11 cellular contexts compared by ENCODE assay signal in genomic region chr11:60872952-60873524, GRCh38. TPM values are rescaled to one million over a fixed set of nuclear protein-coding genes. Genes with fewer than 3 reads are reported as not detected.
DNase-seq lines count a peak whose midpoint lies in the region; ATAC-seq and TF ChIP-seq lines count a peak whose summit lies in the region.
"Had no signal": no experiment of that assay in that cellular context is flagged by ENCODE, and none has a peak within 500 bp of the region (broad histone marks: within the 10 kb centered on the region; RNA-seq: fewer than 3 reads in every experiment).

No MANE protein-coding gene starts in this region.

- H3K9me3 ChIP-seq in osteoblast (ENCODE audit: low read depth, low read length), result no peaks in the 10 kb centered on the region

- H3K27ac ChIP-seq in osteoblast (ENCODE audit: low read depth, low read length), result peak overlapping the region; percentile 38

- peak overlapping the region; percentile 25 for H3K4me2 ChIP-seq in osteoblast (ENCODE audit: insufficient read depth, low read length)

- H3K4me3 ChIP-seq in NB4 (ENCODE audit: low read depth, low read length) (no peak overlapping the region), osteoblast (ENCODE audit: insufficient read depth, low read length) (no peak overlapping the region)

- no peak overlapping the region for H2AFZ ChIP-seq in osteoblast (ENCODE audit: low read length)

- H3K79me2 ChIP-seq in osteoblast (ENCODE audit: insufficient read depth, low read length), result no peaks in the 10 kb centered on the region

- peak; percentile 98 for DNase-seq in EL
- peak; percentile 68 for DNase-seq in NB4 (ENCODE audit: low read depth)
- DNase-seq in osteoblast (ENCODE audit: insufficient read length, low spot score, missing footprints), result peak; percentile 95
- DNase-seq in KG1 (lab: John Stamatoyannopoulos, UW), result no peak
- no peak for DNase-seq in NAMALWA (ENCODE audit: low spot score)
- DNase-seq: stimulated activated naive CD8-positive, alpha-beta T cell treated with anti-CD3 and anti-CD28 coated beads, Interleukin-15, amount 100 ng/mL, for 72 hours had no signal

- no peak for TF ChIP-seq CTCF in NB4 (IDR thresholded peaks at IDR 0.05; ENCODE audit: low read depth, low read length)
- TF ChIP-seq CTCF in osteoblast (IDR thresholded peaks at IDR 0.05; ENCODE audit: extremely low read depth, low read depth, low read length), result no peak

- H3K27me3 ChIP-seq in osteoblast (ENCODE audit: insufficient read depth, low read length), result peaks cover 6% of the 10 kb centered on the region

- no peak for TF ChIP-seq POLR2A in NB4 (IDR thresholded peaks at IDR 0.05; ENCODE audit: extremely low read depth, insufficient read length)

- H3K36me3 ChIP-seq in osteoblast (ENCODE audit: insufficient read depth, low read length), result no peaks in the 10 kb centered on the region

- H3K4me1 ChIP-seq in osteoblast (ENCODE audit: insufficient read depth, low read length), result peaks cover 27% of the 10 kb centered on the region

- H4K20me1 ChIP-seq in osteoblast (ENCODE audit: insufficient read depth, low read length), result no peaks in the 10 kb centered on the region

- ATAC-seq in esophagus mucosa, result peak; percentile 14
- ATAC-seq in GM21723 (IDR thresholded peaks at IDR 0.05; ENCODE audit: unreplicated experiment), result no peak
- no peak for ATAC-seq in GM19035 (IDR thresholded peaks at IDR 0.05; ENCODE audit: unreplicated experiment)
- ATAC-seq: stimulated activated naive CD8-positive, alpha-beta T cell treated with anti-CD3 and anti-CD28 coated beads, Interleukin-15, amount 100 ng/mL, for 72 hours had no signal

RNA-seq across cellular contexts. Expression of gene ZP1, which starts 5.7 kb away (rescaled TPM):
- not detected for total RNA-seq in esophagus mucosa
- total RNA-seq in osteoblast, result under 0.01 and 0.36 TPM in 2 replicates
- total RNA-seq: frontal cortex, pulmonary artery endothelial cell had no signal

RNA-seq across cellular contexts. Expression of gene PTGDR2, which starts 17.3 kb away (rescaled TPM):
- total RNA-seq in esophagus mucosa (0.12 TPM), osteoblast (not detected in 2 replicates)

RNA-seq across cellular contexts. Expression of gene CCDC86, which starts 31.1 kb away (rescaled TPM):
- total RNA-seq in esophagus mucosa, result 19.9 TPM
- total RNA-seq in osteoblast, result 6.2 and 7.4 TPM in 2 replicates

RNA-seq across cellular contexts. Expression of gene PRPF19, which starts 33.3 kb away (rescaled TPM):
- total RNA-seq in esophagus mucosa (94.9 TPM), osteoblast (39.8 and 46.0 TPM in 2 replicates)

RNA-seq across cellular contexts. Expression of gene TMEM109, which starts 40.9 kb away (rescaled TPM):
- total RNA-seq in esophagus mucosa (80.4 TPM), osteoblast (36.6 and 38.6 TPM in 2 replicates)

Comparison
In these comparisons a context has a peak if more than half of its experiments do, and no peak if none do; other contexts are left out.
1. DNase-seq: peak in EL (single experiment), NB4 (single experiment) and osteoblast (single experiment); none in KG1 (single experiment) and NAMALWA (single experiment).